Comparison of ENCODE assay signal across 8 cellular contexts in the genomic region with DNA sequence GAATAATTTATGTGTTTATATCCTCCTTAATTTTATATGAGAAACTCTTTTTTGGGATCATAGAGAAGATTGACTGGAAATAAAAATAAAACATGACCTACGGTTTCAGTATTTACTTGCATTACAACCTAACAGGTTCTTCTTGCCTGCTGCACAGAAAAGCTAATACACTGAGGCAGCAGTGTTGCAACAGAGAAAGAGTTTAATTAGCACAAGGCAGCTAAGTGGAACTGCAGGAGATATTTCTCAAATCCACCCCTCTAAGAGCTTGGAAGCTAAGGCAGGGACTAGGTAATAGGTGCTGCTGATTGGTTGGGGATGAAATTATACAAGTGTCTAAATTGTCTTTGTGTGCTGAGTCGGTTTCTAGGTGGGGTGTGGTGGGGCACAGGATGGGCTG.
"Had no signal": no experiment of that assay in that cellular context is flagged by ENCODE, and none has a peak within 500 bp of the region (broad histone marks: within the 10 kb centered on the region; RNA-seq: fewer than 3 reads in every experiment).

No MANE protein-coding gene starts in this region.

- H3K9ac ChIP-seq: GM23248 had no signal

- DNase-seq: GM23248, GOT3, H7, H9, HCEC 1CT, HFFc6 had no signal

- H3K27ac ChIP-seq: GM23248 had no signal

- H3K4me2 ChIP-seq: GM23338 had no signal

- H3K4me1 ChIP-seq: HAP-1 had no signal

- H2AFZ ChIP-seq: GM23248, GM23338 had no signal

- H3K36me3 ChIP-seq: HAP-1 had no signal

- H3K4me3 ChIP-seq: GM23248, GM23338, HAP-1 had no signal

- H3K9me3 ChIP-seq: HAP-1 had no signal
